Comparison of ENCODE assay signal across 9 cellular contexts in genomic region chr20:57435105-57435497, GRCh38. TPM values are rescaled to one million over a fixed set of nuclear protein-coding genes. Genes with fewer than 3 reads are reported as not detected.
DNase-seq lines count a peak whose midpoint lies in the region; ATAC-seq, FAIRE-seq and TF ChIP-seq lines count a peak whose summit lies in the region.
"Had no signal": no experiment of that assay in that cellular context is flagged by ENCODE, and none has a peak within 500 bp of the region (broad histone marks: within the 10 kb centered on the region; RNA-seq: fewer than 3 reads in every experiment).

No MANE protein-coding gene starts in this region.

- no peak overlapping the region for H3K27ac Mint-ChIP-seq in activated naive CD4-positive, alpha-beta T cell treated with anti-CD3 and anti-CD28 coated beads, Interleukin-2, amount 50 U/mL, for 24 hours
- H3K27ac Mint-ChIP-seq: activated T-cell treated with anti-CD3 and anti-CD28 coated beads, Interleukin-2, amount 50 U/mL, for 24 hours had no signal

- H3K27ac ChIP-seq in OCI-LY7 (ENCODE audit: low read depth, low read length, poor library complexity, severe bottlenecking) = no peak overlapping the region
- H3K27ac ChIP-seq in keratinocyte (ENCODE audit: control insufficient read depth, insufficient read depth, low read length) = no peak overlapping the region
- peak overlapping the region in 7 of 8 donors; percentile 20 to 90 (median 84) for H3K27ac ChIP-seq in spleen

- ATAC-seq in GM19455 (IDR thresholded peaks at IDR 0.05; ENCODE audit: unreplicated experiment) = no peak

- FAIRE-seq in keratinocyte (lab: Jason Lieb, UNC) = no peak

- H3K36me3 Mint-ChIP-seq in activated naive CD4-positive, alpha-beta T cell treated with anti-CD3 and anti-CD28 coated beads, Interleukin-2, amount 50 U/mL, for 24 hours = no peaks in the 10 kb centered on the region

- no peaks in the 10 kb centered on the region for H3K9me2 ChIP-seq in OCI-LY7 (ENCODE audit: insufficient read depth, low read length)

- peaks cover 61% of the 10 kb centered on the region for H3K4me1 Mint-ChIP-seq in activated naive CD4-positive, alpha-beta T cell treated with anti-CD3 and anti-CD28 coated beads, Interleukin-2, amount 50 U/mL, for 24 hours

- no peak for TF ChIP-seq POLR2A in spleen (IDR thresholded peaks at IDR 0.05)

- peaks cover 66% of the 10 kb centered on the region for H3K4me1 ChIP-seq in OCI-LY7 (ENCODE audit: insufficient read depth, low read length, poor library complexity, severe bottlenecking)
- peaks cover 9% of the 10 kb centered on the region for H3K4me1 ChIP-seq in keratinocyte (ENCODE audit: control insufficient read depth, extremely low read depth, insufficient read depth, low read length)
- peaks cover 43 to 98% (median 75%) of the 10 kb centered on the region in 6 donors for H3K4me1 ChIP-seq in spleen

- peak overlapping the region; percentile 60 for H3K4me3 Mint-ChIP-seq in activated naive CD4-positive, alpha-beta T cell treated with anti-CD3 and anti-CD28 coated beads, Interleukin-2, amount 50 U/mL, for 24 hours
- H3K4me3 Mint-ChIP-seq: activated T-cell treated with anti-CD3 and anti-CD28 coated beads, Interleukin-2, amount 50 U/mL, for 24 hours had no signal

- DNase-seq in activated naive CD4-positive, alpha-beta T cell treated with anti-CD3 and anti-CD28 coated beads, Interleukin-2, amount 50 U/mL, for 16 hours = no peak
- DNase-seq in OCI-LY7 (ENCODE audit: low spot score) (no peak), keratinocyte (ENCODE audit: low read depth, low spot score) (no peak), spleen (no peak), pons (ENCODE audit: low spot score) (no peak)
- DNase-seq in activated effector memory CD4-positive, alpha-beta T cell treated with anti-CD3 and anti-CD28 coated beads, Interleukin-2, amount 50 U/mL, for 16 hours = no peak

- H2AFZ ChIP-seq in OCI-LY7 (ENCODE audit: low read length) = peak overlapping the region; percentile 24
- H2AFZ ChIP-seq in keratinocyte (ENCODE audit: control insufficient read depth, low read length) = no peak overlapping the region

- H3K9me1 ChIP-seq in keratinocyte (ENCODE audit: control insufficient read depth, extremely low read depth, insufficient read depth, low read length) = no peaks in the 10 kb centered on the region

- H3K27me3 Mint-ChIP-seq in activated naive CD4-positive, alpha-beta T cell treated with anti-CD3 and anti-CD28 coated beads, Interleukin-2, amount 50 U/mL, for 24 hours = no peaks in the 10 kb centered on the region
- H3K27me3 Mint-ChIP-seq: activated T-cell treated with anti-CD3 and anti-CD28 coated beads, Interleukin-2, amount 50 U/mL, for 24 hours had no signal

- H4K20me1 ChIP-seq in OCI-LY7 (ENCODE audit: insufficient read depth, low read length) (no peaks in the 10 kb centered on the region), keratinocyte (ENCODE audit: control insufficient read depth, extremely low read depth, insufficient read depth, low read length) (peaks cover 6% of the 10 kb centered on the region)

- H3K9ac ChIP-seq in keratinocyte (ENCODE audit: control insufficient read depth, extremely low read depth, insufficient read depth, low read length) = no peak overlapping the region

- no peaks in the 10 kb centered on the region for H3K79me2 ChIP-seq in OCI-LY7 (ENCODE audit: insufficient read depth, low read depth, low read length)
- H3K79me2 ChIP-seq in keratinocyte (ENCODE audit: control insufficient read depth, insufficient read depth, low read length) = no peaks in the 10 kb centered on the region

- H3K4me2 ChIP-seq in OCI-LY7 (ENCODE audit: low read length) = peak overlapping the region; percentile 62
- H3K4me2 ChIP-seq in keratinocyte (ENCODE audit: control insufficient read depth, extremely low read depth, insufficient read depth, low read depth, low read length) = peak overlapping the region; percentile 23

- no TSS peak for BruUV-seq in OCI-LY7 (replicated peaks; lab: Mats Ljungman, UMichigan)

- CTCF ChIA-PET in OCI-LY7 (lab: Charles Lee; ENCODE audit: unreplicated experiment) = interaction anchor here (0.7 to 2.9 kb wide), 7 partner anchors 9 to 63 kb away, joined by 3 to 7 read pairs (median 4); no protein-coding TSS in a partner anchor

- intact Hi-C loops in OCI-LY7 (cut with micrococcal nuclease; ENCODE audit: unreplicated experiment) (loop anchor here (2.0 kb wide), 3 partner anchors 36 to 48 kb away; partner anchors contain the start of gene RBM38), spleen (cut with DNase I; ENCODE audit: low total_unique reads) (no loop called here)

- dilution Hi-C loops in keratinocyte (cut with MboI; ENCODE audit: extremely low pct_ligation_motif_present, low sequenced_read_pairs) = no loop called here

- H3K36me3 ChIP-seq in OCI-LY7 (ENCODE audit: insufficient read depth, low read length) (no peaks in the 10 kb centered on the region), keratinocyte (ENCODE audit: control insufficient read depth in 2 of 2, extremely low read depth in 1 of 2, insufficient read depth in 2 of 2, low read length in 2 of 2) (no peaks in the 10 kb centered on the region), spleen (no peaks in the 10 kb centered on the region)

- H3K9me3 ChIP-seq in OCI-LY7 (ENCODE audit: low read length) = peaks cover 8% of the 10 kb centered on the region; the same call in 1 of the 2 replicates
- H3K9me3 ChIP-seq in keratinocyte (ENCODE audit: control insufficient read depth, low read depth, low read length) = no peaks in the 10 kb centered on the region
- peaks cover 0 to 3% (median 0%) of the 10 kb centered on the region in 8 donors for H3K9me3 ChIP-seq in spleen

- POLR2A ChIA-PET in OCI-LY7 (lab: Charles Lee) = interaction anchor here (0.9 to 1.8 kb wide), 7 partner anchors 8 to 58 kb away, joined by 3 to 9 read pairs (median 4); no protein-coding TSS in a partner anchor

- H3K27me3 ChIP-seq in keratinocyte (ENCODE audit: control insufficient read depth, extremely low read depth, insufficient read depth, low read length) (peaks cover 26% of the 10 kb centered on the region), spleen (replicated peaks in 1 of 7) (no peaks in the 10 kb centered on the region)

- H3K9me3 Mint-ChIP-seq in activated naive CD4-positive, alpha-beta T cell treated with anti-CD3 and anti-CD28 coated beads, Interleukin-2, amount 50 U/mL, for 24 hours = no peaks in the 10 kb centered on the region
- H3K9me3 Mint-ChIP-seq: activated T-cell treated with anti-CD3 and anti-CD28 coated beads, Interleukin-2, amount 50 U/mL, for 24 hours had no signal

- 40 to 57% (median 51%) methylated on average over 10 of the region's 10 CpGs for WGBS in spleen, 5 donors

- H3K4me3 ChIP-seq in OCI-LY7 (ENCODE audit: low read depth, low read length, poor library complexity, severe bottlenecking) (no peak overlapping the region), keratinocyte (ENCODE audit: control insufficient read depth in 2 of 3, extremely low read depth in 1 of 3, insufficient read depth in 2 of 3, low read depth in 1 of 3, low read length in 3 of 3) (no peak overlapping the region), spleen (peak overlapping the region in 1 of 8 donors; percentile 10)

- TF ChIP-seq CTCF in OCI-LY7 (conservative IDR thresholded peaks at IDR 0.05; ENCODE audit: low read length) (no peak), keratinocyte (optimal IDR thresholded peaks at IDR 0.05 in 1 of 3, IDR thresholded peaks at IDR 0.05 in 1 of 3, conservative IDR thresholded peaks at IDR 0.05 in 1 of 3; ENCODE audit: extremely low read depth in 1 of 3, insufficient read depth in 2 of 3, low read length in 3 of 3) (no peak), spleen (IDR thresholded peaks at IDR 0.05 in 8 of 11, conservative IDR thresholded peaks at IDR 0.05 in 3 of 11) (no peak)

RNA-seq across cellular contexts. Expression of gene RBM38, which starts 43.9 kb away (rescaled TPM):
- total RNA-seq in OCI-LY7 (2014; rRNA removed; shearing (Covaris generic)) = 136 and 174 TPM in 2 replicates
- 119 and 128 TPM in 2 replicates for total RNA-seq in OCI-LY7 (2022)
- 5.1 to 6.7 TPM (median 5.7 TPM) in 3 replicates for polyA plus RNA-seq in keratinocyte
- polyA plus RNA-seq in keratinocyte (2011; ENCODE audit: low read depth) = 1.1 TPM
- polyA plus RNA-seq in keratinocyte (2011; cell fraction: cytosol; rRNA removed) = 4.3 and 8.2 TPM in 2 replicates
- polyA plus RNA-seq in keratinocyte (2011; cell fraction: nucleus; rRNA removed) = 5.3 and 7.9 TPM in 2 replicates
- polyA plus RNA-seq in keratinocyte (2012; ENCODE audit: low replicate concordance) = 1.9 and 7.4 TPM in 2 replicates
- 3.5 to 4.2 TPM (median 4.1 TPM) in 3 replicates for polyA minus RNA-seq in keratinocyte
- polyA minus RNA-seq in keratinocyte (2011; cell fraction: cytosol; rRNA and poly(A)+ RNA removed) = 18.4 TPM
- polyA minus RNA-seq in keratinocyte (2011; cell fraction: nucleus; rRNA and poly(A)+ RNA removed) = 2.7 and 3.7 TPM in 2 replicates
- total RNA-seq in spleen = 100 to 1,000 TPM in 1 of 7 donors, 10 to 100 TPM in 6; 49.2 to 120 (median 61.6) TPM
- 10 to 100 TPM; 48.6 to 87.8 (median 81.2) TPM for polyA plus RNA-seq in spleen

Comparison
In these comparisons a context has a peak if more than half of its experiments do, and no peak if none do; other contexts are left out.
1. H3K27ac ChIP-seq: peak in spleen (7 of 8); none in OCI-LY7 (single experiment) and keratinocyte (single experiment).